8 cellular contexts compared by ENCODE assay signal in the genomic region with DNA sequence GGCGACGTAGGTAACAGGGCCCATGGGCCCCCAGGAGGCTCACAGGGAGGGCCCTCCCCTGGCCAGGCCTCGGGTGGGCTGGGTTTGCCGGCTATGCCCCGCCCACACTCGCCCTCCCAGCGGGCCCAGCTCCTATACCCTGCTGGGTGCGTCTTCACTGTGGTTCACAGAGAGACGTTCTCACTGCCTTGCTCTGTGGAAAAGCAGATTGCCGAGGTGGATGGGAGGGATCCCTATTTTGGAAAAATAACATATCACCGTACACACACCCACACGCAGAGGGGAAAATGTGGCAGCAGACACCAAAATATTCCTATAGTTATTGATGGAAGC. TPM values are rescaled to one million over a fixed set of nuclear protein-coding genes. Genes with fewer than 3 reads are reported as not detected.
DNase-seq lines count a peak whose midpoint lies in the region; ATAC-seq and TF ChIP-seq lines count a peak whose summit lies in the region.

No MANE protein-coding gene starts in this region.

- peaks cover 7% of the 10 kb centered on the region for H3K4me1 Mint-ChIP-seq in activated naive CD8-positive, alpha-beta T cell treated with anti-CD3 and anti-CD28 coated beads for 36 hours

- no peak for TF ChIP-seq CTCF in HL-60 (IDR thresholded peaks at IDR 0.05; ENCODE audit: insufficient read depth, low read length)

- no peaks in the 10 kb centered on the region for H3K27me3 Mint-ChIP-seq in activated naive CD8-positive, alpha-beta T cell treated with anti-CD3 and anti-CD28 coated beads for 36 hours

- H3K9me3 ChIP-seq in right cardiac atrium (ENCODE audit: control insufficient read depth, low read length), result no peaks in the 10 kb centered on the region

- H3K4me3 Mint-ChIP-seq in activated naive CD8-positive, alpha-beta T cell treated with anti-CD3 and anti-CD28 coated beads for 36 hours, result peak overlapping the region; percentile 83

- H3K36me3 Mint-ChIP-seq in activated naive CD8-positive, alpha-beta T cell treated with anti-CD3 and anti-CD28 coated beads for 36 hours, result peaks cover 4% of the 10 kb centered on the region

- H3K9me3 Mint-ChIP-seq in activated naive CD8-positive, alpha-beta T cell treated with anti-CD3 and anti-CD28 coated beads for 36 hours, result peaks cover 8% of the 10 kb centered on the region

- H3K27me3 ChIP-seq in HL-60 (ENCODE audit: insufficient read depth, poor library complexity, severe bottlenecking), result peaks cover 14% of the 10 kb centered on the region
- no peaks in the 10 kb centered on the region for H3K27me3 ChIP-seq in right cardiac atrium (ENCODE audit: control insufficient read depth, insufficient read depth)

- H3K4me1 ChIP-seq in right cardiac atrium (ENCODE audit: control insufficient read depth, insufficient read depth, low read length), result peaks cover 4% of the 10 kb centered on the region

- ATAC-seq in right cardiac atrium, result peak; percentile 34 to 41

- H3K27ac Mint-ChIP-seq in activated naive CD8-positive, alpha-beta T cell treated with anti-CD3 and anti-CD28 coated beads for 36 hours, result peak overlapping the region; percentile 81

- DNase-seq in NCI-H510A treated with DMSO at 0.1 percent for 48 hours (lab: John Stamatoyannopoulos, UW) (peak; percentile 27), NCI-H510A (lab: John Stamatoyannopoulos, UW) (no peak), HL-60 (ENCODE audit: low read depth in 1 of 2, low spot score in 1 of 2) (no peak), T follicular helper cell (ENCODE audit: low read depth) (peak; percentile 58), right cardiac atrium (peak; percentile 35 to 77 (median 75)), NCI-H2029 (lab: John Stamatoyannopoulos, UW) (no peak)
- peak; percentile 77 for DNase-seq in activated naive CD8-positive, alpha-beta T cell treated with anti-CD3 and anti-CD28 coated beads for 36 hours
- DNase-seq in stimulated activated CD4-positive, alpha-beta T cell treated with anti-CD3 and anti-CD28 coated beads, Interleukin-2, amount 100 ng/mL, for 24 hours, result peak; percentile 64 to 74

- no peak overlapping the region for H3K27ac ChIP-seq in HL-60 (replicated peaks)
- H3K27ac ChIP-seq in right cardiac atrium (ENCODE audit: low read length), result peak overlapping the region; percentile 39

- H3K4me3 ChIP-seq in HL-60 (replicated peaks; ENCODE audit: insufficient read depth, low read length) (peak overlapping the region; percentile 74), right cardiac atrium (ENCODE audit: low read length) (no peak overlapping the region)

- 41% methylated on average over 12 of the region's 12 CpGs for WGBS in right cardiac atrium

- intact Hi-C loops in right cardiac atrium (cut with DNase I), result loop anchor here in 3 of 4 donors (5.0 to 10.0 kb wide), 4 partner anchors 36 to 239 kb away; no protein-coding TSS in a partner anchor

RNA-seq across cellular contexts. Expression of a gene that starts 49.6 kb away (rescaled TPM):
- 10 to 100 TPM; 10.2 to 10.5 TPM for total RNA-seq in activated naive CD8-positive, alpha-beta T cell treated with anti-CD3 and anti-CD28 coated beads for 36 hours
- total RNA-seq in right cardiac atrium, result 10 to 100 TPM; 11.5 to 14.8 (median 13.8) TPM
- 12.3 TPM for polyA plus RNA-seq in right cardiac atrium

Comparison
In these comparisons a context has a peak if more than half of its experiments do, and no peak if none do; other contexts are left out.
1. DNase-seq: peak in NCI-H510A treated with DMSO at 0.1 percent for 48 hours (single experiment), T follicular helper cell (single experiment), activated naive CD8-positive, alpha-beta T cell treated with anti-CD3 and anti-CD28 coated beads for 36 hours (single experiment), right cardiac atrium (3 of 3) and stimulated activated CD4-positive, alpha-beta T cell treated with anti-CD3 and anti-CD28 coated beads, Interleukin-2, amount 100 ng/mL, for 24 hours (2 of 2); none in NCI-H510A (single experiment), HL-60 (0 of 2) and NCI-H2029 (single experiment).